In genomic region chr16:8589293-8590160, GRCh38 we compare ENCODE assay signal across 1 cellular context.
TF ChIP-seq lines count a peak whose summit lies in the region.

No MANE protein-coding gene starts in this region.

TF ChIP-seq in neural cell, 6 proteins besides CTCF, POLR2A, EP300 and RAD21 (continued from another document):
- TF ChIP-seq MXI1 (conservative IDR thresholded peaks at IDR 0.05; ENCODE audit: poor library complexity, severe bottlenecking), result no peak
